In the genomic region with DNA sequence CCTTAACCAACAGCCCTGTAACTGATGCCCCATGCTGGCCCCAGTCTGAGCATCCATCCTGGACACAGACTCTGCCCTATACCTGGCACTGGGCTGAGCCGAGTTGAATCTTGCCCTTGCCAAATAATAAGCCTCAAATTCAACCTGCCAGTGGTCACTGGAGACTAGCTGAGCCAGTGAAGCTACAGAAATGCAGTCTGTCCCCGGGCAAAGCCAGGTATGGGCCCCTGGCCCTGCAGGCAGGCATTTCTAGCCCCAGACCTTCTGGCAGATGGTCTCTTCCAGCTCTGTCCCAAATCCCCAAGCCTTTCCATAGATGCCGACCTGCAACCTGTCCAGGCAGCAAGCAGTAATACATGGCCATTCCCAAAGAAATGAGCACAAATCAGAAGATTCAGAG, we compare ENCODE assay signal across 28 cellular contexts.
"Had no signal": no experiment of that assay in that cellular context is flagged by ENCODE, and none has a peak within 500 bp of the region (broad histone marks: within the 10 kb centered on the region; RNA-seq: fewer than 3 reads in every experiment).

No MANE protein-coding gene starts in this region.

- DNase-seq: hypothalamus; islet precursor cell; left ventricle myocardium inferior; mesendoderm; naive B cell; natural killer cell; nephron progenitor cell; nucleus accumbens; pancreas; posterior cingulate gyrus; retina; right cardiac atrium; stimulated activated CD4-positive, alpha-beta T cell treated with anti-CD3 and anti-CD28 coated beads, Interleukin-12 subunit alpha, Interleukin-12 subunit beta, amount 100 ng/mL, for 4 hours; stimulated activated CD4-positive, alpha-beta T cell treated with anti-CD3 and anti-CD28 coated beads, Interleukin-15, amount 100 ng/mL, for 24 hours; stimulated activated CD4-positive, alpha-beta T cell treated with anti-CD3 and anti-CD28 coated beads, Interleukin-2, amount 100 ng/mL, for 24 hours; stimulated activated CD4-positive, alpha-beta T cell treated with anti-CD3 and anti-CD28 coated beads, Interleukin-4, amount 100 ng/mL, for 1 hour; stimulated activated naive B cell treated with anti-CD40 and anti-IgM and Interleukin-4, amounts not matched to agents 10 μg/mL and 1 μg/mL and 100 μg/mL, for 72 hours; stimulated activated naive CD8-positive, alpha-beta T cell treated with anti-CD3 and anti-CD28 coated beads, Interleukin-15, Interleukin-2, amounts not matched to agents 100 U/mL and 50 U/mL, for 24 hours; stomach; testis; thyroid gland; transverse colon; upper lobe of right lung had no signal

- H3K4me3 ChIP-seq: left ventricle myocardium inferior, lung, pancreas, prostate gland, skin epidermis, stomach, testis, thyroid gland, transverse colon, upper lobe of right lung had no signal

- H3K9me3 ChIP-seq: left ventricle myocardium inferior, pancreas, prostate gland, stomach, testis, thyroid gland, transverse colon, upper lobe of right lung had no signal

- H3K9me3 Mint-ChIP-seq: mesothelial cell of epicardium; naive B cell; natural killer cell; nephron progenitor cell; stimulated activated naive B cell treated with anti-CD40 and anti-IgM and Interleukin-4, amounts not matched to agents 10 μg/mL and 1 μg/mL and 100 μg/mL, for 72 hours had no signal

- H3K27ac ChIP-seq: left ventricle myocardium inferior, pancreas, prostate gland, stomach, testis, thyroid gland, transverse colon, upper lobe of right lung had no signal

- H3K27me3 Mint-ChIP-seq: naive B cell; stimulated activated naive B cell treated with anti-CD40 and anti-IgM and Interleukin-4, amounts not matched to agents 10 μg/mL and 1 μg/mL and 100 μg/mL, for 72 hours had no signal

- H3K27me3 ChIP-seq: pancreas, stomach, testis, thyroid gland, transverse colon, upper lobe of right lung had no signal

- H3K27ac Mint-ChIP-seq: mesothelial cell of epicardium; natural killer cell; nephron progenitor cell; stimulated activated naive B cell treated with anti-CD40 and anti-IgM and Interleukin-4, amounts not matched to agents 10 μg/mL and 1 μg/mL and 100 μg/mL, for 72 hours had no signal

- H3K36me3 ChIP-seq: prostate gland had no signal

- ATAC-seq: natural killer cell; pancreas; right cardiac atrium; sciatic nerve; stimulated activated naive B cell treated with anti-CD40 and anti-IgM and Interleukin-4, amounts not matched to agents 10 μg/mL and 1 μg/mL and 100 μg/mL, for 72 hours; stimulated activated naive CD8-positive, alpha-beta T cell treated with anti-CD3 and anti-CD28 coated beads, Interleukin-15, Interleukin-2, amounts not matched to agents 100 U/mL and 50 U/mL, for 24 hours; upper lobe of right lung had no signal

- H3K4me3 Mint-ChIP-seq: mesothelial cell of epicardium; naive B cell; natural killer cell; nephron progenitor cell; stimulated activated naive B cell treated with anti-CD40 and anti-IgM and Interleukin-4, amounts not matched to agents 10 μg/mL and 1 μg/mL and 100 μg/mL, for 72 hours had no signal

- H3K4me1 ChIP-seq: prostate gland, testis had no signal
